ENCODE assay signal across 8 cellular contexts in the genomic region with DNA sequence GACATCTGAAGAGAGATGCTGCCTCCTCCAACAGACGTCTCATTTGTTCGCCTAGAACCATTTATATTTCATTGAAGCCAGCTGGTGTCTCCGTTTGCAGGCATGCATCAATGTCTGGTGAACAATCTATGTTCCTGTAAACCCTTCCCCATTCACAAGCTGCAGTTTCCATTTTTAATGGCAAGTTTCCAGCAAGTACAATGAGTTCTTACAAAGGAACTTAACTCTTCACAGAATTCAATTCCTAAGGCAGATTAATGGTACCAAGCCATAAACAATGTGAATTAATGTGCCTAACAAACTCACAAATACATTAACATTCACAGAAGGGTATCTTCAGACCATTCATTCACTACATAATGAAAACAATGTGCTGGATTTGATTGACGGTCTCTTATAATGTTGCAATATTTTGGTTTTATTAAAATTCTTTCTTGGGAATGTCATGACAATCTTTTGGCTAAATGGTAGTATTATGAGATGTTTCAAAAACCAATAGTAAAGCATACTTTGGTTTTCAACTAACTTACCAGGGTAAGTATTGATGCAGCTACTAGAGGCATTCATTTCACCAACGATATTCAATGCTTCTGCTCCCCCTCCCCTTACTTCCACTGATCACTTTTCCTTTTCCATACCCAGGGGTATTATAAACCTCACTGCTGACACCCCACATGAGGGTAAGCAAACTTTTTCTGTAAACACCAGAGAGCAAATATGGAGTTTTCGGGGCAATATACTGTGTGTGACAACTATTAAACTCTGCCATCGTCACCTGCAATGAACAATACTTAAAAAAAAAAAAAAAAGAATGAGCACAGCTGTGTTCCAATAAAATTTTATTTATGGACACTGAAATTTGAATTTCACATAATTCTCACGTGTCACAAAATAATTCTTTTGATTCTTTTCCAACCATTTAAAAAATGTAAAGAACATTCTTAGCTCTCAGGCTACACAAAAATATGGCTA. TPM values are rescaled to one million over a fixed set of nuclear protein-coding genes. Genes with fewer than 3 reads are reported as not detected.
DNase-seq lines count a peak whose midpoint lies in the region; ATAC-seq, FAIRE-seq and TF ChIP-seq lines count a peak whose summit lies in the region.

No MANE protein-coding gene starts in this region.

- H3K4me1 ChIP-seq in psoas muscle: peaks cover 32% of the 10 kb centered on the region

- ATAC-seq in psoas muscle (no peak), HG02763 (IDR thresholded peaks at IDR 0.05; ENCODE audit: unreplicated experiment) (no peak)

- peak; percentile 85 for DNase-seq in AG09309 (ENCODE audit: low read depth)
- DNase-seq in GM19239 (ENCODE audit: insufficient read length, low spot score): no peak
- DNase-seq in SK-N-MC (ENCODE audit: low read depth, low spot score): peak; percentile 74
- DNase-seq in fibroblast of gingiva (ENCODE audit: low read depth): peak; percentile 90
- no peak for DNase-seq in psoas muscle
- DNase-seq in NCI-H2029 (lab: John Stamatoyannopoulos, UW): no peak
- DNase-seq in islet precursor cell: no peak

- TF ChIP-seq CTCF in AG09309 (IDR thresholded peaks at IDR 0.05; ENCODE audit: control insufficient read depth, insufficient read depth, low read depth, low read length, missing control alignments) (no peak), psoas muscle (IDR thresholded peaks at IDR 0.05) (no peak)

- H3K27ac ChIP-seq in SK-N-MC (peak overlapping the region; percentile 81), psoas muscle (peak overlapping the region; percentile 99)

- WGBS in psoas muscle, 3 donors: 15 to 23% (median 17%) methylated on average over 8 of the region's 8 CpGs

- H3K27me3 ChIP-seq in psoas muscle (ENCODE audit: insufficient read depth in 3 of 3, low read length in 2 of 3): no peaks in the 10 kb centered on the region

- H3K9me3 ChIP-seq in SK-N-MC (ENCODE audit: low read depth, low read length) (no peaks in the 10 kb centered on the region), psoas muscle (no peaks in the 10 kb centered on the region)

- H3K36me3 ChIP-seq in SK-N-MC (ENCODE audit: insufficient read depth, low read length): peaks cover 3% of the 10 kb centered on the region; the same call in 1 of the 2 replicates
- H3K36me3 ChIP-seq in psoas muscle (ENCODE audit: insufficient read depth in 1 of 2, low read depth in 1 of 2): no peaks in the 10 kb centered on the region

- H3K4me3 ChIP-seq in AG09309 (ENCODE audit: control insufficient read depth, low read depth, low read length) (peak overlapping the region; percentile 61), SK-N-MC (peak overlapping the region; percentile 84), psoas muscle (peak overlapping the region; percentile 93)

- intact Hi-C loops in psoas muscle (cut with DNase I): no loop called here

- FAIRE-seq in GM19239 (lab: Jason Lieb, UNC): peak; percentile 78

- no peak overlapping the region for H3K9ac ChIP-seq in SK-N-MC (ENCODE audit: insufficient read length)

RNA-seq across cellular contexts. Expression of a gene that starts 4.2 kb away (rescaled TPM):
- total RNA-seq in psoas muscle: 100 to 1,000 TPM in 3 of 4 donors, 10 to 100 TPM in 1; 71.9 to 188 (median 141) TPM
- polyA plus RNA-seq in psoas muscle: 100 to 1,000 TPM in 1 of 3 donors, 10 to 100 TPM in 2; 65.0 to 127 (median 87.6) TPM

Comparison
In these comparisons a context has a peak if more than half of its experiments do, and no peak if none do; other contexts are left out.
1. DNase-seq: peak in AG09309 (single experiment), SK-N-MC (single experiment) and fibroblast of gingiva (single experiment); none in GM19239 (single experiment), psoas muscle (0 of 2), NCI-H2029 (single experiment) and islet precursor cell (single experiment).
2. Peak in every context shown above with its lines, with median percentiles within 50 percentile points of each other: H3K4me3 ChIP-seq.